23 cellular contexts compared by ENCODE assay signal in genomic region chr12:23756416-23756815, GRCh38.
DNase-seq lines count a peak whose midpoint lies in the region; ATAC-seq and TF ChIP-seq lines count a peak whose summit lies in the region.
"Had no signal": no experiment of that assay in that cellular context is flagged by ENCODE, and none has a peak within 500 bp of the region (broad histone marks: within the 10 kb centered on the region; RNA-seq: fewer than 3 reads in every experiment).

No MANE protein-coding gene starts in this region.

- H2BK5ac ChIP-seq in H9 (ENCODE audit: insufficient read length, low read length): no peak overlapping the region

- H4K8ac ChIP-seq in H9 (replicated peaks; ENCODE audit: insufficient read length, low read depth, low read length): no peak overlapping the region

- H3K27me3 ChIP-seq in H9 (ENCODE audit: insufficient read depth, low read length) (no peaks in the 10 kb centered on the region), HUES64 (ENCODE audit: insufficient read depth, low read length) (no peaks in the 10 kb centered on the region), iPS-20b (ENCODE audit: insufficient read depth, low read length) (no peaks in the 10 kb centered on the region)
- H3K27me3 ChIP-seq: body of pancreas, heart right ventricle, Peyer's patch, tibial nerve had no signal

- H3K27ac ChIP-seq in H9 (ENCODE audit: insufficient read length, low read depth, low read length) (no peak overlapping the region), HUES64 (ENCODE audit: low read depth, low read length) (peak overlapping the region; percentile 92), iPS-20b (ENCODE audit: low read length) (peak overlapping the region; percentile 40)
- H3K27ac ChIP-seq: body of pancreas, heart right ventricle, Peyer's patch, tibial nerve had no signal

- no peak overlapping the region for H2BK120ac ChIP-seq in H9 (ENCODE audit: low read depth, low read length, poor library complexity, severe bottlenecking)

- no peak overlapping the region for H3K23ac ChIP-seq in H9 (ENCODE audit: insufficient read length, low read depth, low read length)

- H3K14ac ChIP-seq in H9 (ENCODE audit: insufficient read depth, low read length): no peak overlapping the region

- H3K4me1 ChIP-seq in H9 (ENCODE audit: insufficient read depth, low read length) (peaks cover 12% of the 10 kb centered on the region), HUES64 (ENCODE audit: insufficient read depth, low read length) (peaks cover 88% of the 10 kb centered on the region), iPS-20b (ENCODE audit: insufficient read depth, low read length) (peaks cover 55% of the 10 kb centered on the region)
- H3K4me1 ChIP-seq: body of pancreas, heart right ventricle, Peyer's patch had no signal

- no peaks in the 10 kb centered on the region for H3K36me3 ChIP-seq in HUES64 (ENCODE audit: insufficient read depth, low read length)
- H3K36me3 ChIP-seq in iPS-20b (ENCODE audit: insufficient read depth, low read depth, low read length): no peaks in the 10 kb centered on the region
- H3K36me3 ChIP-seq: heart right ventricle, Peyer's patch, tibial nerve had no signal

- no peak overlapping the region for H3K4me3 Mint-ChIP-seq in H9
- H3K4me3 Mint-ChIP-seq: activated CD4-positive, alpha-beta T cell treated with anti-CD3 and anti-CD28 coated beads for 36 hours; activated CD8-positive, alpha-beta T cell treated with anti-CD3 and anti-CD28 coated beads, Interleukin-2, amount 10 ng/mL, durations not matched to agents 7 days and 5 days; activated naive CD4-positive, alpha-beta T cell treated with anti-CD3 and anti-CD28 coated beads, Interleukin-2, amount 10 ng/mL, durations not matched to agents 7 days and 5 days; natural killer cell treated with Interleukin-12 subunit alpha and Interleukin-12 subunit beta and Interleukin-15 and Interleukin-18, amount 100 ng/mL, for 72 hours had no signal

- H2BK15ac ChIP-seq in H9 (ENCODE audit: low read depth, low read length): no peak overlapping the region

- no peak overlapping the region for H3K18ac ChIP-seq in H9 (ENCODE audit: insufficient read length, low read depth, low read length)

- H3K4me3 ChIP-seq in HUES64 (ENCODE audit: low read length) (no peak overlapping the region), iPS-20b (ENCODE audit: low read length) (peak overlapping the region; percentile 6; the same call in 1 of the 2 replicates)
- H3K4me3 ChIP-seq: body of pancreas, heart right ventricle, lung, Peyer's patch, tibial nerve had no signal

- intact Hi-C loops in left cardiac atrium (cut with DNase I): no loop called here

- H3K56ac ChIP-seq in H9 (ENCODE audit: insufficient read length, low read depth, low read length): no peak overlapping the region

- no CpG with 5 or more reads among the region's 2 CpGs for WGBS in H9 (ENCODE audit: extremely low coverage, insufficient read length, low lambda C conversion rate)
- WGBS in HUES64: 60% methylated on average over 2 of the region's 2 CpGs

- no peaks in the 10 kb centered on the region for H3K36me3 Mint-ChIP-seq in H9 (ENCODE audit: insufficient read depth in 1 of 3, low read depth in 3 of 3)
- H3K36me3 Mint-ChIP-seq: activated naive CD4-positive, alpha-beta T cell treated with anti-CD3 and anti-CD28 coated beads, Interleukin-2, amount 10 ng/mL, durations not matched to agents 7 days and 5 days; natural killer cell treated with Interleukin-12 subunit alpha and Interleukin-12 subunit beta and Interleukin-15 and Interleukin-18, amount 100 ng/mL, for 72 hours had no signal

- H2AFZ ChIP-seq in H9 (ENCODE audit: low read length): no peak overlapping the region

- H3T11ph ChIP-seq in H9 (ENCODE audit: low read length): no peak overlapping the region

- H3K4me1 Mint-ChIP-seq in H9: peaks cover 76 to 79% of the 10 kb centered on the region in 2 experiments
- H3K4me1 Mint-ChIP-seq: activated CD4-positive, alpha-beta T cell treated with anti-CD3 and anti-CD28 coated beads for 36 hours; activated naive CD4-positive, alpha-beta T cell treated with anti-CD3 and anti-CD28 coated beads, Interleukin-2, amount 10 ng/mL, durations not matched to agents 7 days and 5 days had no signal

- H3K27ac Mint-ChIP-seq in H9: peak overlapping the region; percentile 74 to 96 (median 94); a peak in 6 of 7 replicates
- H3K27ac Mint-ChIP-seq: activated CD4-positive, alpha-beta T cell treated with anti-CD3 and anti-CD28 coated beads for 36 hours; activated CD8-positive, alpha-beta T cell treated with anti-CD3 and anti-CD28 coated beads, Interleukin-2, amount 10 ng/mL, durations not matched to agents 7 days and 5 days; activated naive CD4-positive, alpha-beta T cell treated with anti-CD3 and anti-CD28 coated beads, Interleukin-2, amount 10 ng/mL, durations not matched to agents 7 days and 5 days; natural killer cell treated with Interleukin-12 subunit alpha and Interleukin-12 subunit beta and Interleukin-15 and Interleukin-18, amount 100 ng/mL, for 72 hours had no signal

- ATAC-seq in left cardiac atrium (no peak), HG02885 (IDR thresholded peaks at IDR 0.05; ENCODE audit: poor library complexity, unreplicated experiment) (no peak)
- ATAC-seq: activated CD4-positive, alpha-beta T cell treated with anti-CD3 and anti-CD28 coated beads for 36 hours; activated CD8-positive, alpha-beta T cell treated with anti-CD3 and anti-CD28 coated beads, Interleukin-2, amount 10 ng/mL, durations not matched to agents 7 days and 5 days; body of pancreas; heart right ventricle; natural killer cell treated with Interleukin-12 subunit alpha and Interleukin-12 subunit beta and Interleukin-15 and Interleukin-18, amount 100 ng/mL, for 72 hours had no signal

- H3K79me2 ChIP-seq in H9 (ENCODE audit: insufficient read depth, low read length): no peaks in the 10 kb centered on the region

- H3K4ac ChIP-seq in H9 (ENCODE audit: low read depth, low read length): no peak overlapping the region

- no peak overlapping the region for H2BK12ac ChIP-seq in H9 (ENCODE audit: insufficient read length, low read depth, low read length)

- DNase-seq in H9 (no peak), NCI-H748 treated with DMSO at 0.1 percent for 48 hours (lab: John Stamatoyannopoulos, UW) (peak; percentile 87), left cardiac atrium (no peak), GF-D8 (lab: John Stamatoyannopoulos, UW) (no peak)
- DNase-seq: activated CD4-positive, alpha-beta T cell treated with anti-CD3 and anti-CD28 coated beads for 36 hours; activated CD8-positive, alpha-beta T cell treated with anti-CD3 and anti-CD28 coated beads, Interleukin-2, amount 10 ng/mL, durations not matched to agents 7 days and 5 days; activated naive CD4-positive, alpha-beta T cell treated with anti-CD3 and anti-CD28 coated beads, Interleukin-2, amount 10 ng/mL, durations not matched to agents 7 days and 5 days; body of pancreas; DMS53; foreskin melanocyte; heart right ventricle; kidney glomerular epithelial cell; NCI-H1048; NCI-H524 treated with DMSO at 0.1 percent for 48 hours; Peyer's patch; SHP77; stimulated activated CD4-positive, alpha-beta T cell treated with anti-CD3 and anti-CD28 coated beads, Interleukin-4, amount 100 ng/mL, for 4 hours had no signal

- no peaks in the 10 kb centered on the region for H3K9me3 ChIP-seq in H9 (ENCODE audit: control insufficient read depth, low read depth, low read length)
- H3K9me3 ChIP-seq in HUES64 (ENCODE audit: insufficient read depth, low read depth, low read length): no peaks in the 10 kb centered on the region
- no peaks in the 10 kb centered on the region for H3K9me3 ChIP-seq in iPS-20b (ENCODE audit: insufficient read depth, low read depth, low read length)
- H3K9me3 ChIP-seq: body of pancreas, heart right ventricle, Peyer's patch, tibial nerve had no signal

- H3K23me2 ChIP-seq in H9 (ENCODE audit: insufficient read length, low read depth, low read length, poor library complexity, severe bottlenecking): no peaks in the 10 kb centered on the region

- H3K9ac ChIP-seq in H9 (ENCODE audit: extremely low read depth, insufficient read length, low read length) (no peak overlapping the region), HUES64 (ENCODE audit: low read depth, low read length) (peak overlapping the region; percentile 18; the same call in 1 of the 2 replicates), iPS-20b (ENCODE audit: low read depth, low read length) (peak overlapping the region; percentile 53; the same call in 1 of the 2 replicates)

- H3K9me3 Mint-ChIP-seq in H9: no peaks in the 10 kb centered on the region
- H3K9me3 Mint-ChIP-seq: activated naive CD4-positive, alpha-beta T cell treated with anti-CD3 and anti-CD28 coated beads, Interleukin-2, amount 10 ng/mL, durations not matched to agents 7 days and 5 days had no signal

- no peak overlapping the region for H2AK5ac ChIP-seq in H9 (ENCODE audit: insufficient read length, low read length)

- H4K20me1 ChIP-seq in H9 (ENCODE audit: control insufficient read depth, insufficient read depth, insufficient read length): no peaks in the 10 kb centered on the region

- TF ChIP-seq CTCF in H9 (conservative IDR thresholded peaks at IDR 0.05): no peak

- no peaks in the 10 kb centered on the region for H3K79me1 ChIP-seq in H9 (ENCODE audit: insufficient read depth, low read depth, low read length, poor library complexity, severe bottlenecking)

- H4K91ac ChIP-seq in H9 (ENCODE audit: insufficient read length, low read depth, low read length): no peak overlapping the region

- no peak overlapping the region for H4K5ac ChIP-seq in H9 (ENCODE audit: insufficient read length, low read depth, low read length)

- H2BK20ac ChIP-seq in H9 (ENCODE audit: low read depth, low read length, poor library complexity, severe bottlenecking): no peak overlapping the region

- H3K27me3 Mint-ChIP-seq in H9 (ENCODE audit: low read depth): no peaks in the 10 kb centered on the region
- H3K27me3 Mint-ChIP-seq: activated CD4-positive, alpha-beta T cell treated with anti-CD3 and anti-CD28 coated beads for 36 hours; activated naive CD4-positive, alpha-beta T cell treated with anti-CD3 and anti-CD28 coated beads, Interleukin-2, amount 10 ng/mL, durations not matched to agents 7 days and 5 days; natural killer cell treated with Interleukin-12 subunit alpha and Interleukin-12 subunit beta and Interleukin-15 and Interleukin-18, amount 100 ng/mL, for 72 hours had no signal

- H3K4me2 ChIP-seq in H9 (ENCODE audit: insufficient read depth, insufficient read length, low read length): no peak overlapping the region
